8 cellular contexts compared by ENCODE assay signal in the genomic region with DNA sequence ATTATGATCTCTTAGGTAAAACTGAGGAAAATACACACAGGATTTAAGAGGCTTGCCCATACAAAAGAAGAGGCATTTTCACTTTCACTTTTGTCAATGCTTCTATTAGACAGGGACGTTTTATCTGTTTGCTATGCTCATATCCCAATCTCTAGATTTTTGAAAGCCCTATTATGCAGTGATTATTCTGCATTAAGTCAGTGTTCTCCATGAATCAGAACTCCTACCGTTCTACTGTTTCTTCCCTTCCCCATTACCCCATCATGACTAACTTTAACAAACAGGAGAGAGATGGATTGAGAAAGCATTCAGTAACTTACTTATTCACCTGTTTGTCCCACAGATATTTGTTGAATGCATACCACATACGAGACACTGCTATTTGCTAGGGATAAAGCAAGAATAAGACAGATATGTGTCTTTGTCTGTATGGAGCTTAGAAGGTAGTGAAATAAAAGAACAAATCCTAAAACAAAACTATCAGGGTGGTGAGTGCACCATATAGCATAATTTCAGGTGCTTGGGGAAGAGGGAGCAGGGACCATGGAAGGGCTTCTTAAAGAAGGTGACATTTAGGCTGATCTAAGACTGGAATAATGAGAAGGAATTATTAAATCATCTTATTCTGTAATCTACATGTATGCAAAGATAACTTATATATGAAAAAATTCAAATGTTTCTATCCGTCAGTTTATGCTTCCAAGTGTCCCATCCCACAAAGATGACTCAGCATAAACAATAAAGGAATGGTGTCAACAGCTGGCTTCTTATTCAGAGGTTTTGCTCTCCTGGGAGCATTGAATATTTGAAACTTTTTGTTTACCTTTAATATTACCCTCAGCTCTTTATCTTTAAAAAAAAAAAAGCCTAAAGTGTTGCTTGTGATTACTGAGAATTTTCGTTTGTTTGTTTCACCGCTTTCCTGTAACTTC.
DNase-seq lines count a peak whose midpoint lies in the region; ATAC-seq lines count a peak whose summit lies in the region.

No MANE protein-coding gene starts in this region.

- DNase-seq in activated CD4-positive, alpha-beta memory T cell treated with anti-CD3 and anti-CD28 coated beads, Interleukin-2, amount 10 ng/mL, durations not matched to agents 7 days and 5 days, result no peak
- no peak for DNase-seq in left colon
- no peak for DNase-seq in OCI-M2 (lab: John Stamatoyannopoulos, UW; ENCODE audit: unreplicated experiment)
- no peak for DNase-seq in NCI-H1436 treated with DMSO at 0.1 percent for 48 hours (lab: John Stamatoyannopoulos, UW)
- no peak for DNase-seq in COLO668 (lab: John Stamatoyannopoulos, UW; ENCODE audit: unreplicated experiment)

- CTCF ChIA-PET in activated CD4-positive, alpha-beta memory T cell treated with anti-CD3 and anti-CD28 coated beads, Interleukin-2, amount 10 ng/mL, durations not matched to agents 7 days and 5 days (lab: Charles Lee), result interaction anchor here (0.9 kb wide), 1 partner anchor 34 kb away, joined by 3 read pairs; no protein-coding TSS in a partner anchor

- H3K27me3 Mint-ChIP-seq in activated CD4-positive, alpha-beta memory T cell treated with anti-CD3 and anti-CD28 coated beads, Interleukin-2, amount 10 ng/mL, durations not matched to agents 7 days and 5 days, result peaks cover 3% of the 10 kb centered on the region

- intact Hi-C loops in left colon (cut with DNase I, micrococcal nuclease), result no loop called here

- no peak overlapping the region for H3K27ac Mint-ChIP-seq in activated CD4-positive, alpha-beta memory T cell treated with anti-CD3 and anti-CD28 coated beads, Interleukin-2, amount 10 ng/mL, durations not matched to agents 7 days and 5 days

- H3K27ac ChIP-seq in ACC112 (ENCODE audit: low read depth, low read length), result peak overlapping the region; percentile 12

- no peaks in the 10 kb centered on the region for H3K36me3 ChIP-seq in ACC112 (ENCODE audit: insufficient read depth, low read length)

- H3K27me3 ChIP-seq in ACC112 (ENCODE audit: insufficient read depth, low read length), result no peaks in the 10 kb centered on the region

- no peaks in the 10 kb centered on the region for H3K79me2 ChIP-seq in ACC112 (ENCODE audit: control insufficient read depth, insufficient read depth, low read length, unreplicated experiment)

- peak overlapping the region; percentile 93 for H2AFZ ChIP-seq in ACC112 (ENCODE audit: low read length, unreplicated experiment)

- H3K4me1 ChIP-seq in ACC112 (ENCODE audit: control insufficient read depth, insufficient read depth, low read length, unreplicated experiment), result peaks cover 7% of the 10 kb centered on the region

- no peaks in the 10 kb centered on the region for H3K36me3 Mint-ChIP-seq in activated CD4-positive, alpha-beta memory T cell treated with anti-CD3 and anti-CD28 coated beads, Interleukin-2, amount 10 ng/mL, durations not matched to agents 7 days and 5 days (ENCODE audit: low read depth)

- H3K4me3 Mint-ChIP-seq in activated CD4-positive, alpha-beta memory T cell treated with anti-CD3 and anti-CD28 coated beads, Interleukin-2, amount 10 ng/mL, durations not matched to agents 7 days and 5 days, result peak overlapping the region; percentile 75

- no peaks in the 10 kb centered on the region for H3K9me3 Mint-ChIP-seq in activated CD4-positive, alpha-beta memory T cell treated with anti-CD3 and anti-CD28 coated beads, Interleukin-2, amount 10 ng/mL, durations not matched to agents 7 days and 5 days

- POLR2A ChIA-PET in activated CD4-positive, alpha-beta memory T cell treated with anti-CD3 and anti-CD28 coated beads, Interleukin-2, amount 10 ng/mL, durations not matched to agents 7 days and 5 days (lab: Charles Lee), result interaction anchor here (1.1 kb wide), 1 partner anchor 358 kb away, joined by 3 read pairs; no protein-coding TSS in a partner anchor

- H3K4me1 Mint-ChIP-seq in activated CD4-positive, alpha-beta memory T cell treated with anti-CD3 and anti-CD28 coated beads, Interleukin-2, amount 10 ng/mL, durations not matched to agents 7 days and 5 days, result peaks cover 10% of the 10 kb centered on the region

- H3K4me3 ChIP-seq in ACC112 (ENCODE audit: low read depth, low read length), result peak overlapping the region; percentile 83

- ATAC-seq in GM18909 (IDR thresholded peaks at IDR 0.05; ENCODE audit: poor library complexity, unreplicated experiment) (peak; percentile 83), HG03354 (IDR thresholded peaks at IDR 0.05; ENCODE audit: poor library complexity, severe bottlenecking, unreplicated experiment) (peak; percentile 83), left colon (peak; percentile 61)
